ENCODE assay signal across 26 cellular contexts in the genomic region with DNA sequence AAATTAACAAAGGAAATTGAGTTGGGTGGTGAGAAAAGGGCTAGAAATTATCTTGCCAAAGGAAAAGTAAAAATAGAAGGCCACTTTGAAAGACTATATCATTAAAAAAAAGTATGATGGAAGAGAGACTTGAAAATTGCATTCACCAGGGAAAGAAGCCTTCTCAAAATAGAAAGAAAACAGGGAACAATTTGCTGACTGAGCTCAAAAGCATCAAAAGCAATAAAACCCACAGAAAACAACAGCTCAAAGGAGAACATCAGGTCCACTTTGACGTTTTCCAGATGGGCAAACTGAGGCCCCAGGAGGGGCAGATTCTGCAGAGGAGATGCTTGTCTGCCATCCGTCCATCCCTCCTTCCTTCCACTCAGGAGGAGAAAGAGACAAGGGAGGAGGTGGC.
"Had no signal": no experiment of that assay in that cellular context is flagged by ENCODE, and none has a peak within 500 bp of the region (broad histone marks: within the 10 kb centered on the region; RNA-seq: fewer than 3 reads in every experiment).

No MANE protein-coding gene starts in this region.

- H3K4me1 ChIP-seq: breast epithelium, Peyer's patch had no signal

- H3K4me3 ChIP-seq: breast epithelium, Peyer's patch, SJSA1 had no signal

- ATAC-seq: activated CD8-positive, alpha-beta memory T cell treated with anti-CD3 and anti-CD28 coated beads, Interleukin-2, amount 10 ng/mL, durations not matched to agents 7 days and 5 days; T-helper 17 cell had no signal

- DNase-seq: activated B cell treated with CpG ODN at 0.5 μM for 24 hours; activated CD4-positive, alpha-beta T cell treated with anti-CD3 and anti-CD28 coated beads for 1 hour; activated CD4-positive, alpha-beta T cell treated with anti-CD3 and anti-CD28 coated beads, Interleukin-2, amount 10 ng/mL, durations not matched to agents 24 days and 14 days; activated CD4-positive, alpha-beta T cell treated with anti-CD3 and anti-CD28 coated beads, Interleukin-2, amount 50 U/mL, for 48 hours; activated CD8-positive, alpha-beta memory T cell treated with anti-CD3 and anti-CD28 coated beads, Interleukin-2, amount 10 ng/mL, durations not matched to agents 7 days and 5 days; activated effector memory CD4-positive, alpha-beta T cell treated with Interleukin-2 at 50 U/mL for 16 hours; activated naive CD4-positive, alpha-beta T cell; activated T-cell treated with anti-CD3 and anti-CD28 coated beads, Interleukin-2, amount 50 U/mL, for 24 hours; aorta; caudate nucleus; Karpas-422; NCI-H1105 treated with DMSO at 0.1 percent for 48 hours; NCI-H1436 treated with DMSO at 0.1 percent for 48 hours; NCI-H187; NCI-H2081; NCI-H510A treated with DMSO at 0.1 percent for 48 hours; NCI-H69; Right ventricle myocardium superior; T-helper 17 cell; T-helper 9 cell had no signal

- H3K27ac ChIP-seq: breast epithelium, Peyer's patch, RWPE1, SJSA1 had no signal

- H3K27ac Mint-ChIP-seq: activated B cell treated with CpG ODN at 0.5 μM for 24 hours; activated CD4-positive, alpha-beta T cell treated with anti-CD3 and anti-CD28 coated beads, Interleukin-2, amount 10 ng/mL, durations not matched to agents 24 days and 14 days; activated CD8-positive, alpha-beta memory T cell treated with anti-CD3 and anti-CD28 coated beads, Interleukin-2, amount 10 ng/mL, durations not matched to agents 7 days and 5 days; activated naive CD4-positive, alpha-beta T cell treated with anti-CD3 and anti-CD28 coated beads, Interleukin-2, amount 50 U/mL, for 24 hours; activated T-cell treated with anti-CD3 and anti-CD28 coated beads, Interleukin-2, amount 50 U/mL, for 24 hours; activated T-helper 1 cell treated with anti-CD3 and anti-CD28 coated beads, Interleukin-12 subunit alpha, Interleukin-12 subunit beta, Interleukin-2, Interleukin-4 antibody, amounts not matched to agents 30 ng/mL and 10 ng/mL and 1 ng/mL, durations not matched to agents 14 hours and 24 hours and 36 hours; T-helper 17 cell had no signal

- H3K36me3 Mint-ChIP-seq: activated CD8-positive, alpha-beta memory T cell treated with anti-CD3 and anti-CD28 coated beads, Interleukin-2, amount 10 ng/mL, durations not matched to agents 7 days and 5 days; activated naive CD4-positive, alpha-beta T cell treated with anti-CD3 and anti-CD28 coated beads, Interleukin-2, amount 50 U/mL, for 24 hours had no signal

- H3K4me1 Mint-ChIP-seq: activated B cell treated with CpG ODN at 0.5 μM for 24 hours; activated CD4-positive, alpha-beta T cell treated with anti-CD3 and anti-CD28 coated beads, Interleukin-2, amount 10 ng/mL, durations not matched to agents 24 days and 14 days; activated naive CD4-positive, alpha-beta T cell treated with anti-CD3 and anti-CD28 coated beads, Interleukin-2, amount 50 U/mL, for 24 hours had no signal

- H3K9me3 ChIP-seq: breast epithelium, Peyer's patch, SJSA1 had no signal

- H3K9me3 Mint-ChIP-seq: activated CD4-positive, alpha-beta T cell treated with anti-CD3 and anti-CD28 coated beads, Interleukin-2, amount 10 ng/mL, durations not matched to agents 24 days and 14 days; activated naive CD4-positive, alpha-beta T cell treated with anti-CD3 and anti-CD28 coated beads, Interleukin-2, amount 50 U/mL, for 24 hours; activated T-cell treated with anti-CD3 and anti-CD28 coated beads, Interleukin-2, amount 50 U/mL, for 24 hours had no signal

- H3K27me3 ChIP-seq: Peyer's patch, SJSA1 had no signal

- H3K36me3 ChIP-seq: breast epithelium, Peyer's patch, SJSA1 had no signal

- H3K4me3 Mint-ChIP-seq: activated B cell treated with CpG ODN at 0.5 μM for 24 hours; activated CD4-positive, alpha-beta T cell treated with anti-CD3 and anti-CD28 coated beads, Interleukin-2, amount 10 ng/mL, durations not matched to agents 24 days and 14 days; activated CD8-positive, alpha-beta memory T cell treated with anti-CD3 and anti-CD28 coated beads, Interleukin-2, amount 10 ng/mL, durations not matched to agents 7 days and 5 days; activated naive CD4-positive, alpha-beta T cell treated with anti-CD3 and anti-CD28 coated beads, Interleukin-2, amount 50 U/mL, for 24 hours; activated T-cell treated with anti-CD3 and anti-CD28 coated beads, Interleukin-2, amount 50 U/mL, for 24 hours; activated T-helper 1 cell treated with anti-CD3 and anti-CD28 coated beads, Interleukin-12 subunit alpha, Interleukin-12 subunit beta, Interleukin-2, Interleukin-4 antibody, amounts not matched to agents 30 ng/mL and 10 ng/mL and 1 ng/mL, durations not matched to agents 14 hours and 24 hours and 36 hours; T-helper 17 cell had no signal
